2 cellular contexts compared by ENCODE assay signal in genomic region chr7:158723714-158724385, GRCh38.
TF ChIP-seq lines count a peak whose summit lies in the region.

No MANE protein-coding gene starts in this region.

TF ChIP-seq in K562, 482 proteins besides CTCF, POLR2A, EP300 and RAD21:
- TF ChIP-seq ETS2 (tag; IDR thresholded peaks at IDR 0.05; ENCODE audit: borderline replicate concordance, poor library complexity, severe bottlenecking) (no peak), HSF4 (CRISPR knock-in tag; IDR thresholded peaks at IDR 0.05; ENCODE audit: borderline replicate concordance) (no peak), U2AF1 (optimal IDR thresholded peaks at IDR 0.05; ENCODE audit: low read depth, low read length) (no peak), TCF3 (CRISPR knock-in tag; IDR thresholded peaks at IDR 0.05) (no peak), ZBTB8A (IDR thresholded peaks at IDR 0.05; ENCODE audit: partially characterized antibody) (no peak), MED1 (CRISPR knock-in tag; IDR thresholded peaks at IDR 0.05; ENCODE audit: borderline replicate concordance) (no peak), THRAP3 (IDR thresholded peaks at IDR 0.05; ENCODE audit: borderline replicate concordance) (no peak), ZNF77 (CRISPR knock-in tag; IDR thresholded peaks at IDR 0.05) (no peak), ZNF175 (CRISPR knock-in tag; IDR thresholded peaks at IDR 0.05; ENCODE audit: low read depth) (no peak), MTF1 (CRISPR knock-in tag; IDR thresholded peaks at IDR 0.05; ENCODE audit: borderline replicate concordance) (no peak), IFI16 (CRISPR knock-in tag; IDR thresholded peaks at IDR 0.05) (no peak), ZBTB33 (CRISPR knock-in tag; IDR thresholded peaks at IDR 0.05) (no peak), ZNF274 (IDR thresholded peaks at IDR 0.05; ENCODE audit: borderline replicate concordance, low read depth, low read length) (no peak), ZNF408 (CRISPR knock-in tag; IDR thresholded peaks at IDR 0.05; ENCODE audit: low read depth) (no peak), NEUROD1 (IDR thresholded peaks at IDR 0.05; ENCODE audit: borderline replicate concordance, low read depth, low read length, partially characterized antibody) (no peak), ZBTB2 (IDR thresholded peaks at IDR 0.05) (no peak)

TF ChIP-seq in GM12891, 5 proteins besides CTCF, POLR2A, EP300 and RAD21:
- TF ChIP-seq POU2F2 (IDR thresholded peaks at IDR 0.05; ENCODE audit: low read depth, low read length) (no peak), PAX5 (IDR thresholded peaks at IDR 0.05; ENCODE audit: insufficient read depth, low read length, severe bottlenecking) (no peak), SPI1 (IDR thresholded peaks at IDR 0.05; ENCODE audit: low read depth, low read length) (no peak), TAF1 (IDR thresholded peaks at IDR 0.05; ENCODE audit: low read depth, low read length) (no peak), POLR2AphosphoS5 (IDR thresholded peaks at IDR 0.05; ENCODE audit: low read depth, low read length) (no peak)
